ENCODE assay signal across 1 cellular context in genomic region chr19:42596391-42597071, GRCh38.
A peak's percentile ranks its signal among the peaks of the same experiment; 100 is the strongest.
TF ChIP-seq lines count a peak whose summit lies in the region.

No MANE protein-coding gene starts in this region.

TF ChIP-seq in HepG2, 621 proteins besides CTCF, POLR2A, EP300 and RAD21 (continued from another document):
- TF ChIP-seq HINFP (CRISPR knock-in tag; IDR thresholded peaks at IDR 0.05; ENCODE audit: low read depth) (peak; percentile 20; the same call in 1 of the 2 replicates), ZKSCAN5 (CRISPR knock-in tag; IDR thresholded peaks at IDR 0.05) (no peak), ATM (IDR thresholded peaks at IDR 0.05; ENCODE audit: borderline replicate concordance) (no peak), BORCS8-MEF2B (CRISPR knock-in tag; IDR thresholded peaks at IDR 0.05) (no peak), SMC3 (IDR thresholded peaks at IDR 0.05; ENCODE audit: low read length) (0 out of 2 replicates have a peak, but pooled peaks have one; percentile 10), ZNF264 (CRISPR knock-in tag; IDR thresholded peaks at IDR 0.05) (no peak), BCL6 (CRISPR knock-in tag; IDR thresholded peaks at IDR 0.05) (no peak)
